In genomic region chr5:88897748-88898147, GRCh38 we compare ENCODE assay signal across 28 cellular contexts. TPM values are rescaled to one million over a fixed set of nuclear protein-coding genes. Genes with fewer than 3 reads are reported as not detected.
"Had no signal": no experiment of that assay in that cellular context is flagged by ENCODE, and none has a peak within 500 bp of the region (broad histone marks: within the 10 kb centered on the region; RNA-seq: fewer than 3 reads in every experiment).

No MANE protein-coding gene starts in this region.

- ATAC-seq: activated CD4-positive, alpha-beta T cell treated with anti-CD3 and anti-CD28 coated beads for 36 hours; activated CD4-positive, CD25-positive, alpha-beta regulatory T cell treated with anti-CD3 and anti-CD28 coated beads, Interleukin-2, amount 50 U/mL, for 24 hours; activated CD8-positive, alpha-beta T cell treated with anti-CD3 and anti-CD28 coated beads, Interleukin-2, amount 10 ng/mL, durations not matched to agents 7 days and 5 days; activated naive CD8-positive, alpha-beta T cell treated with anti-CD3 and anti-CD28 coated beads, Interleukin-2, amount 50 U/mL, for 24 hours; activated T-cell treated with anti-CD3 and anti-CD28 coated beads, Interleukin-2, amount 50 U/mL, for 4 hours; Panc1 had no signal

- H3K4me3 Mint-ChIP-seq: activated CD4-positive, alpha-beta T cell treated with anti-CD3 and anti-CD28 coated beads for 36 hours; activated CD4-positive, alpha-beta T cell treated with anti-CD3 and anti-CD28 coated beads, Interleukin-2, amount 10 ng/mL, durations not matched to agents 7 days and 5 days; activated CD8-positive, alpha-beta T cell treated with anti-CD3 and anti-CD28 coated beads, Interleukin-2, amount 10 ng/mL, durations not matched to agents 7 days and 5 days; activated naive CD4-positive, alpha-beta T cell treated with anti-CD3 and anti-CD28 coated beads for 36 hours; activated naive CD8-positive, alpha-beta T cell; activated naive CD8-positive, alpha-beta T cell treated with anti-CD3 and anti-CD28 coated beads, Interleukin-2, amount 50 U/mL, for 24 hours; activated T-cell treated with anti-CD3 and anti-CD28 coated beads, Interleukin-2, amount 50 U/mL, for 4 hours; activated T-helper 1 cell treated with anti-CD3 and anti-CD28 coated beads, Interleukin-12 subunit alpha, Interleukin-12 subunit beta, Interleukin-2, Interleukin-4 antibody, amounts not matched to agents 30 ng/mL and 10 ng/mL and 1 ng/mL, durations not matched to agents 14 hours and 24 hours and 36 hours; brain had no signal

- H3K36me3 ChIP-seq: MG63 had no signal

- H3K4me1 Mint-ChIP-seq: activated CD4-positive, alpha-beta T cell treated with anti-CD3 and anti-CD28 coated beads for 36 hours; activated CD4-positive, alpha-beta T cell treated with anti-CD3 and anti-CD28 coated beads, Interleukin-2, amount 10 ng/mL, durations not matched to agents 7 days and 5 days; activated naive CD8-positive, alpha-beta T cell treated with anti-CD3 and anti-CD28 coated beads, Interleukin-2, amount 50 U/mL, for 24 hours; brain had no signal

- H3K9me3 Mint-ChIP-seq: activated CD4-positive, alpha-beta T cell treated with anti-CD3 and anti-CD28 coated beads, Interleukin-2, amount 10 ng/mL, durations not matched to agents 7 days and 5 days; activated naive CD4-positive, alpha-beta T cell treated with anti-CD3 and anti-CD28 coated beads for 36 hours; activated naive CD8-positive, alpha-beta T cell treated with anti-CD3 and anti-CD28 coated beads, Interleukin-2, amount 50 U/mL, for 24 hours; activated T-cell treated with anti-CD3 and anti-CD28 coated beads, Interleukin-2, amount 50 U/mL, for 4 hours; activated T-helper 1 cell treated with anti-CD3 and anti-CD28 coated beads, Interleukin-12 subunit alpha, Interleukin-12 subunit beta, Interleukin-2, Interleukin-4 antibody, amounts not matched to agents 30 ng/mL and 10 ng/mL and 1 ng/mL, durations not matched to agents 14 hours and 24 hours and 36 hours; brain had no signal

- H3K9me3 ChIP-seq: MG63, SJCRH30 had no signal

- H3K27ac ChIP-seq: SJCRH30, SK-N-MC had no signal

- H3K36me3 Mint-ChIP-seq: activated naive CD8-positive, alpha-beta T cell; brain had no signal

- H3K27ac Mint-ChIP-seq: activated CD4-positive, alpha-beta T cell treated with anti-CD3 and anti-CD28 coated beads for 36 hours; activated CD4-positive, alpha-beta T cell treated with anti-CD3 and anti-CD28 coated beads, Interleukin-2, amount 10 ng/mL, durations not matched to agents 7 days and 5 days; activated CD8-positive, alpha-beta T cell treated with anti-CD3 and anti-CD28 coated beads, Interleukin-2, amount 10 ng/mL, durations not matched to agents 7 days and 5 days; activated naive CD4-positive, alpha-beta T cell treated with anti-CD3 and anti-CD28 coated beads for 36 hours; activated naive CD8-positive, alpha-beta T cell; activated naive CD8-positive, alpha-beta T cell treated with anti-CD3 and anti-CD28 coated beads, Interleukin-2, amount 50 U/mL, for 24 hours; activated T-helper 1 cell treated with anti-CD3 and anti-CD28 coated beads, Interleukin-12 subunit alpha, Interleukin-12 subunit beta, Interleukin-2, Interleukin-4 antibody, amounts not matched to agents 30 ng/mL and 10 ng/mL and 1 ng/mL, durations not matched to agents 14 hours and 24 hours and 36 hours; brain had no signal

- H3K4me3 ChIP-seq: MG63, SJCRH30, SK-N-MC had no signal

- DNase-seq: activated CD4-positive, alpha-beta T cell treated with anti-CD3 and anti-CD28 coated beads for 36 hours; activated CD4-positive, alpha-beta T cell treated with anti-CD3 and anti-CD28 coated beads, Interleukin-2, amount 10 ng/mL, durations not matched to agents 7 days and 5 days; activated CD4-positive, alpha-beta T cell treated with anti-CD3 and anti-CD28 coated beads, Interleukin-2, amount 50 U/mL, for 48 hours; activated CD8-positive, alpha-beta T cell treated with anti-CD3 and anti-CD28 coated beads, Interleukin-2, amount 10 ng/mL, durations not matched to agents 7 days and 5 days; activated gamma-delta T cell treated with Interleukin-2 at 50 U/mL for 16 hours; activated naive CD4-positive, alpha-beta T cell treated with anti-CD3 and anti-CD28 coated beads for 36 hours; activated naive CD8-positive, alpha-beta T cell treated with anti-CD3 and anti-CD28 coated beads, Interleukin-2, amount 50 U/mL, for 24 hours; activated T-cell treated with anti-CD3 and anti-CD28 coated beads, Interleukin-2, amount 50 U/mL, for 4 hours; anterior cingulate cortex; central memory CD4-positive, alpha-beta T cell; Kasumi-1; MG63; NCI-H1048; NCI-H1105 treated with DMSO at 0.1 percent for 48 hours; NCI-H1436; NCI-H1694 treated with DMSO at 0.1 percent for 48 hours; NCI-H2029; NCI-H345; NCI-H524 treated with DMSO at 0.1 percent for 48 hours; SHP77; SJCRH30; T1000 had no signal

- H3K27me3 ChIP-seq: MG63, SJCRH30 had no signal

- H3K27me3 Mint-ChIP-seq: activated CD4-positive, alpha-beta T cell treated with anti-CD3 and anti-CD28 coated beads for 36 hours; activated CD4-positive, alpha-beta T cell treated with anti-CD3 and anti-CD28 coated beads, Interleukin-2, amount 10 ng/mL, durations not matched to agents 7 days and 5 days; brain had no signal

RNA-seq across cellular contexts. Expression of gene MEF2C, which starts 14.8 kb away (rescaled TPM):
- total RNA-seq: activated naive CD4-positive, alpha-beta T cell treated with anti-CD3 and anti-CD28 coated beads for 36 hours had no signal
